ENCODE assay signal across 1 cellular context in genomic region chr10:91006752-91007346, GRCh38.
TF ChIP-seq lines count a peak whose summit lies in the region.

No MANE protein-coding gene starts in this region.

TF ChIP-seq in GM12878, 131 proteins besides CTCF, POLR2A, EP300 and RAD21 (continued from another document and continues in another):
- TF ChIP-seq, protein P1, sequence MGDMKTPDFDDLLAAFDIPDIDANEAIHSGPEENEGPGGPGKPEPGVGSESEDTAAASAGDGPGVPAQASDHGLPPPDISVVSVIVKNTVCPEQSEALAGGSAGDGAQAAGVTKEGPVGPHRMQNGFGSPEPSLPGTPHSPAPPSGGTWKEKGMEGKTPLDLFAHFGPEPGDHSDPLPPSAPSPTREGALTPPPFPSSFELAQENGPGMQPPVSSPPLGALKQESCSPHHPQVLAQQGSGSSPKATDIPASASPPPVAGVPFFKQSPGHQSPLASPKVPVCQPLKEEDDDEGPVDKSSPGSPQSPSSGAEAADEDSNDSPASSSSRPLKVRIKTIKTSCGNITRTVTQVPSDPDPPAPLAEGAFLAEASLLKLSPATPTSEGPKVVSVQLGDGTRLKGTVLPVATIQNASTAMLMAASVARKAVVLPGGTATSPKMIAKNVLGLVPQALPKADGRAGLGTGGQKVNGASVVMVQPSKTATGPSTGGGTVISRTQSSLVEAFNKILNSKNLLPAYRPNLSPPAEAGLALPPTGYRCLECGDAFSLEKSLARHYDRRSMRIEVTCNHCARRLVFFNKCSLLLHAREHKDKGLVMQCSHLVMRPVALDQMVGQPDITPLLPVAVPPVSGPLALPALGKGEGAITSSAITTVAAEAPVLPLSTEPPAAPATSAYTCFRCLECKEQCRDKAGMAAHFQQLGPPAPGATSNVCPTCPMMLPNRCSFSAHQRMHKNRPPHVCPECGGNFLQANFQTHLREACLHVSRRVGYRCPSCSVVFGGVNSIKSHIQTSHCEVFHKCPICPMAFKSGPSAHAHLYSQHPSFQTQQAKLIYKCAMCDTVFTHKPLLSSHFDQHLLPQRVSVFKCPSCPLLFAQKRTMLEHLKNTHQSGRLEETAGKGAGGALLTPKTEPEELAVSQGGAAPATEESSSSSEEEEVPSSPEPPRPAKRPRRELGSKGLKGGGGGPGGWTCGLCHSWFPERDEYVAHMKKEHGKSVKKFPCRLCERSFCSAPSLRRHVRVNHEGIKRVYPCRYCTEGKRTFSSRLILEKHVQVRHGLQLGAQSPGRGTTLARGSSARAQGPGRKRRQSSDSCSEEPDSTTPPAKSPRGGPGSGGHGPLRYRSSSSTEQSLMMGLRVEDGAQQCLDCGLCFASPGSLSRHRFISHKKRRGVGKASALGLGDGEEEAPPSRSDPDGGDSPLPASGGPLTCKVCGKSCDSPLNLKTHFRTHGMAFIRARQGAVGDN (IDR thresholded peaks at IDR 0.05): no peak
- TF ChIP-seq CREB1 (IDR thresholded peaks at IDR 0.05; ENCODE audit: low read depth) (peak; percentile 52; the same call in 1 of the 2 replicates), ETV6 (conservative IDR thresholded peaks at IDR 0.05 in 1 of 2, IDR thresholded peaks at IDR 0.05 in 1 of 2; ENCODE audit: borderline replicate concordance in 1 of 2, low read depth in 1 of 2) (peak in 1 of 2 experiments; percentile 74; a peak in 2 of 4 replicates), RFX5 (IDR thresholded peaks at IDR 0.05; ENCODE audit: low read depth, low read length) (no peak), SRF (IDR thresholded peaks at IDR 0.05; ENCODE audit: low read depth in 2 of 2, low read length in 2 of 2) (no peak), KLF5 (IDR thresholded peaks at IDR 0.05; ENCODE audit: partially characterized antibody) (no peak), HSF1 (IDR thresholded peaks at IDR 0.05; ENCODE audit: low read depth, low read length) (no peak), PBX3 (IDR thresholded peaks at IDR 0.05; ENCODE audit: insufficient replicate concordance, low read depth, low read length) (no peak), CREM (IDR thresholded peaks at IDR 0.05; ENCODE audit: low read depth) (peak; percentile 77), MAX (IDR thresholded peaks at IDR 0.05; ENCODE audit: low read depth, low read length) (no peak), E4F1 (IDR thresholded peaks at IDR 0.05; ENCODE audit: borderline replicate concordance, partially characterized antibody) (no peak), NFXL1 (IDR thresholded peaks at IDR 0.05; ENCODE audit: borderline replicate concordance) (no peak), EED (IDR thresholded peaks at IDR 0.05; ENCODE audit: low read depth) (peak; percentile 92), SMC3 (IDR thresholded peaks at IDR 0.05; ENCODE audit: borderline replicate concordance, low read length) (no peak; the same call in 1 of the 2 replicates), HDGF (IDR thresholded peaks at IDR 0.05) (no peak), YBX1 (IDR thresholded peaks at IDR 0.05) (no peak), BCL11A (IDR thresholded peaks at IDR 0.05; ENCODE audit: low read depth, low read length) (peak; percentile 93), CBFB (IDR thresholded peaks at IDR 0.05; ENCODE audit: low read depth) (peak; percentile 82), FOXK2 (IDR thresholded peaks at IDR 0.05) (no peak), NFYA (IDR thresholded peaks at IDR 0.05; ENCODE audit: borderline replicate concordance, low read depth, low read length) (no peak), SP1 (IDR thresholded peaks at IDR 0.05; ENCODE audit: low read depth, low read length) (peak; percentile 54), ZNF592 (IDR thresholded peaks at IDR 0.05) (no peak; the same call in 1 of the 2 replicates), USF2 (IDR thresholded peaks at IDR 0.05; ENCODE audit: borderline replicate concordance, low read depth, low read length) (no peak), ZNF274 (IDR thresholded peaks at IDR 0.05; ENCODE audit: insufficient read depth, insufficient read length) (no peak), KDM1A (IDR thresholded peaks at IDR 0.05; ENCODE audit: borderline replicate concordance) (no peak), SMAD5 (IDR thresholded peaks at IDR 0.05; ENCODE audit: low read depth) (no peak), SMAD1 (IDR thresholded peaks at IDR 0.05; ENCODE audit: low read depth, partially characterized antibody) (no peak), ZSCAN29 (IDR thresholded peaks at IDR 0.05) (no peak), IRF4 (IDR thresholded peaks at IDR 0.05; ENCODE audit: low read depth, low read length) (peak; percentile 97), TCF7 (IDR thresholded peaks at IDR 0.05; ENCODE audit: borderline replicate concordance) (peak; percentile 67; the same call in 1 of the 2 replicates), WRNIP1 (IDR thresholded peaks at IDR 0.05; ENCODE audit: borderline replicate concordance, low read depth, low read length) (no peak), ZNF207 (IDR thresholded peaks at IDR 0.05; ENCODE audit: borderline replicate concordance) (no peak)
- TF ChIP-seq, protein P2, sequence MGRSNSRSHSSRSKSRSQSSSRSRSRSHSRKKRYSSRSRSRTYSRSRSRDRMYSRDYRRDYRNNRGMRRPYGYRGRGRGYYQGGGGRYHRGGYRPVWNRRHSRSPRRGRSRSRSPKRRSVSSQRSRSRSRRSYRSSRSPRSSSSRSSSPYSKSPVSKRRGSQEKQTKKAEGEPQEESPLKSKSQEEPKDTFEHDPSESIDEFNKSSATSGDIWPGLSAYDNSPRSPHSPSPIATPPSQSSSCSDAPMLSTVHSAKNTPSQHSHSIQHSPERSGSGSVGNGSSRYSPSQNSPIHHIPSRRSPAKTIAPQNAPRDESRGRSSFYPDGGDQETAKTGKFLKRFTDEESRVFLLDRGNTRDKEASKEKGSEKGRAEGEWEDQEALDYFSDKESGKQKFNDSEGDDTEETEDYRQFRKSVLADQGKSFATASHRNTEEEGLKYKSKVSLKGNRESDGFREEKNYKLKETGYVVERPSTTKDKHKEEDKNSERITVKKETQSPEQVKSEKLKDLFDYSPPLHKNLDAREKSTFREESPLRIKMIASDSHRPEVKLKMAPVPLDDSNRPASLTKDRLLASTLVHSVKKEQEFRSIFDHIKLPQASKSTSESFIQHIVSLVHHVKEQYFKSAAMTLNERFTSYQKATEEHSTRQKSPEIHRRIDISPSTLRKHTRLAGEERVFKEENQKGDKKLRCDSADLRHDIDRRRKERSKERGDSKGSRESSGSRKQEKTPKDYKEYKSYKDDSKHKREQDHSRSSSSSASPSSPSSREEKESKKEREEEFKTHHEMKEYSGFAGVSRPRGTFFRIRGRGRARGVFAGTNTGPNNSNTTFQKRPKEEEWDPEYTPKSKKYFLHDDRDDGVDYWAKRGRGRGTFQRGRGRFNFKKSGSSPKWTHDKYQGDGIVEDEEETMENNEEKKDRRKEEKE (IDR thresholded peaks at IDR 0.05): no peak
- TF ChIP-seq, protein P3, sequence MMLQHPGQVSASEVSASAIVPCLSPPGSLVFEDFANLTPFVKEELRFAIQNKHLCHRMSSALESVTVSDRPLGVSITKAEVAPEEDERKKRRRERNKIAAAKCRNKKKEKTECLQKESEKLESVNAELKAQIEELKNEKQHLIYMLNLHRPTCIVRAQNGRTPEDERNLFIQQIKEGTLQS (IDR thresholded peaks at IDR 0.05; ENCODE audit: borderline replicate concordance, extremely low read depth, low read depth, low read length): no peak
- TF ChIP-seq, protein P4, sequence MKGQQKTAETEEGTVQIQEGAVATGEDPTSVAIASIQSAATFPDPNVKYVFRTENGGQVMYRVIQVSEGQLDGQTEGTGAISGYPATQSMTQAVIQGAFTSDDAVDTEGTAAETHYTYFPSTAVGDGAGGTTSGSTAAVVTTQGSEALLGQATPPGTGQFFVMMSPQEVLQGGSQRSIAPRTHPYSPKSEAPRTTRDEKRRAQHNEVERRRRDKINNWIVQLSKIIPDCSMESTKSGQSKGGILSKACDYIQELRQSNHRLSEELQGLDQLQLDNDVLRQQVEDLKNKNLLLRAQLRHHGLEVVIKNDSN (IDR thresholded peaks at IDR 0.05; ENCODE audit: borderline replicate concordance, extremely low read length, insufficient read depth, low read depth, low read length): no peak
- TF ChIP-seq, protein P5, sequence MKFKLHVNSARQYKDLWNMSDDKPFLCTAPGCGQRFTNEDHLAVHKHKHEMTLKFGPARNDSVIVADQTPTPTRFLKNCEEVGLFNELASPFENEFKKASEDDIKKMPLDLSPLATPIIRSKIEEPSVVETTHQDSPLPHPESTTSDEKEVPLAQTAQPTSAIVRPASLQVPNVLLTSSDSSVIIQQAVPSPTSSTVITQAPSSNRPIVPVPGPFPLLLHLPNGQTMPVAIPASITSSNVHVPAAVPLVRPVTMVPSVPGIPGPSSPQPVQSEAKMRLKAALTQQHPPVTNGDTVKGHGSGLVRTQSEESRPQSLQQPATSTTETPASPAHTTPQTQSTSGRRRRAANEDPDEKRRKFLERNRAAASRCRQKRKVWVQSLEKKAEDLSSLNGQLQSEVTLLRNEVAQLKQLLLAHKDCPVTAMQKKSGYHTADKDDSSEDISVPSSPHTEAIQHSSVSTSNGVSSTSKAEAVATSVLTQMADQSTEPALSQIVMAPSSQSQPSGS (IDR thresholded peaks at IDR 0.05; ENCODE audit: low read length): peak; percentile 83
